2 cellular contexts compared by ENCODE assay signal in the genomic region with DNA sequence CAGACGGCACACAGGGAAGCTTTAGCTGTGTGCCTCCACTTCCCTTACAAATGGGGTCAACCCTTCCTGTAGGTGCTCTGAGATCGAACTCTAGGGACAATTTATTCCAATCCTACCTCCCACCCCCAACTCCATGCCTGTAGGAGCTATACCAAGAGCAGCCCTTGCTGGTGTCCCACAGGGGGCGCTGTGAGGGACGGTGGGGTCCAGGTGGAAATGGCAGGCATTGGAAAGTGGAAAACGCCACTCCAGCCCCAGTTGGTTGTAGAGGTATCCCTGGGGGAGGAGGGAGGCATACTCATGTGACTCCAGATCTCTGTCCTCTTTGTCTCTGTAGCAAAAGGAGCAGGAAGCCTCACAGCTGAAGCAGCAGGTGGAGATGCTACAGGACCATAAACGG.
A peak's percentile ranks its signal among the peaks of the same experiment; 100 is the strongest.
TF ChIP-seq lines count a peak whose summit lies in the region.

No MANE protein-coding gene starts in this region.

TF ChIP-seq in HepG2, 621 proteins besides CTCF, POLR2A, EP300 and RAD21:
- TF ChIP-seq RBM22 (optimal IDR thresholded peaks at IDR 0.05; ENCODE audit: low read length) (no peak), ESRRA (CRISPR knock-in tag; IDR thresholded peaks at IDR 0.05; ENCODE audit: low read depth) (no peak), STAG1 (CRISPR knock-in tag; IDR thresholded peaks at IDR 0.05) (peak; percentile 24; the same call in 1 of the 2 replicates)
- TF ChIP-seq, protein P1, sequence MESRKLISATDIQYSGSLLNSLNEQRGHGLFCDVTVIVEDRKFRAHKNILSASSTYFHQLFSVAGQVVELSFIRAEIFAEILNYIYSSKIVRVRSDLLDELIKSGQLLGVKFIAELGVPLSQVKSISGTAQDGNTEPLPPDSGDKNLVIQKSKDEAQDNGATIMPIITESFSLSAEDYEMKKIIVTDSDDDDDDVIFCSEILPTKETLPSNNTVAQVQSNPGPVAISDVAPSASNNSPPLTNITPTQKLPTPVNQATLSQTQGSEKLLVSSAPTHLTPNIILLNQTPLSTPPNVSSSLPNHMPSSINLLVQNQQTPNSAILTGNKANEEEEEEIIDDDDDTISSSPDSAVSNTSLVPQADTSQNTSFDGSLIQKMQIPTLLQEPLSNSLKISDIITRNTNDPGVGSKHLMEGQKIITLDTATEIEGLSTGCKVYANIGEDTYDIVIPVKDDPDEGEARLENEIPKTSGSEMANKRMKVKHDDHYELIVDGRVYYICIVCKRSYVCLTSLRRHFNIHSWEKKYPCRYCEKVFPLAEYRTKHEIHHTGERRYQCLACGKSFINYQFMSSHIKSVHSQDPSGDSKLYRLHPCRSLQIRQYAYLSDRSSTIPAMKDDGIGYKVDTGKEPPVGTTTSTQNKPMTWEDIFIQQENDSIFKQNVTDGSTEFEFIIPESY (CRISPR knock-in tag; IDR thresholded peaks at IDR 0.05): no peak
TF ChIP-seq in HepG2: peak in this region for 1.

TF ChIP-seq in H1, 55 proteins besides CTCF, POLR2A, EP300 and RAD21:
- TF ChIP-seq TAF1 (IDR thresholded peaks at IDR 0.05; ENCODE audit: low read depth, low read length): 0 out of 2 replicates have a peak, but pooled peaks have one; percentile 22
- TF ChIP-seq HDAC2 (IDR thresholded peaks at IDR 0.05; ENCODE audit: borderline replicate concordance in 1 of 2, low read depth in 2 of 2, low read length in 2 of 2): 0 out of 4 replicates have a peak, but pooled peaks of 1 of the 2 experiments have one; percentile 61
- TF ChIP-seq SUZ12 (IDR thresholded peaks at IDR 0.05; ENCODE audit: low read length): no peak
- TF ChIP-seq, protein P2, sequence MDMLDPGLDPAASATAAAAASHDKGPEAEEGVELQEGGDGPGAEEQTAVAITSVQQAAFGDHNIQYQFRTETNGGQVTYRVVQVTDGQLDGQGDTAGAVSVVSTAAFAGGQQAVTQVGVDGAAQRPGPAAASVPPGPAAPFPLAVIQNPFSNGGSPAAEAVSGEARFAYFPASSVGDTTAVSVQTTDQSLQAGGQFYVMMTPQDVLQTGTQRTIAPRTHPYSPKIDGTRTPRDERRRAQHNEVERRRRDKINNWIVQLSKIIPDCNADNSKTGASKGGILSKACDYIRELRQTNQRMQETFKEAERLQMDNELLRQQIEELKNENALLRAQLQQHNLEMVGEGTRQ (IDR thresholded peaks at IDR 0.05; ENCODE audit: low read length): no peak
- TF ChIP-seq YY1 (IDR thresholded peaks at IDR 0.05; ENCODE audit: low read depth, low read length): peak; percentile 79
- TF ChIP-seq, protein P3, sequence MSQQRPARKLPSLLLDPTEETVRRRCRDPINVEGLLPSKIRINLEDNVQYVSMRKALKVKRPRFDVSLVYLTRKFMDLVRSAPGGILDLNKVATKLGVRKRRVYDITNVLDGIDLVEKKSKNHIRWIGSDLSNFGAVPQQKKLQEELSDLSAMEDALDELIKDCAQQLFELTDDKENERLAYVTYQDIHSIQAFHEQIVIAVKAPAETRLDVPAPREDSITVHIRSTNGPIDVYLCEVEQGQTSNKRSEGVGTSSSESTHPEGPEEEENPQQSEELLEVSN (IDR thresholded peaks at IDR 0.05): 0 out of 2 replicates have a peak, but pooled peaks have one; percentile 24
TF ChIP-seq in H1: peak in this region for 4.
